ENCODE assay signal across 8 cellular contexts in the genomic region with DNA sequence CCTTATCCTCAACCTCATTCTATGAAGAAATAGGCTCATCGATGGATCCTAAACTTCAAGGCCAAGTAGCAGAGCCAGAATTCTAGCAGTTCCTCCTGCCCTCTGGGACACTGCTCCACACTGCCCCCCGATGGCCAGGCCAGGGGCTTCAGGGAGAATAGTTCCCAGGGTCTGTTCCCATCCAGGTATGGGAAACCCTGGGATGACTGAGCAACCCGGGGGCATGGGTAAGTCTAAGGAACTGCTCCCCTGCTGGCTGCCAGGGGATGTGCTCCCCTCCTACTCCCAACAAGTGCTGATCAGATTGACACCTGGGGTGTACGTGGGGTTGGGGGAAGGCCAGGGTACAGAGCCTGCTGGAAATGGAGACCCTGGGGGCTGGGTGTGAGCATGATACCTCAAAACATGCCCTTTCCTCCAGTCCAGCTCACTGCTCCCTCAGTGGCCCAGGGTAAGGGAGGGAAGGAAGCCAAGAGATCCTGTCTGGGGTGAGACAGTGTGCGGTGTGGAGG. TPM values are rescaled to one million over a fixed set of nuclear protein-coding genes. Genes with fewer than 3 reads are reported as not detected.
DNase-seq lines count a peak whose midpoint lies in the region; ATAC-seq and TF ChIP-seq lines count a peak whose summit lies in the region.

No MANE protein-coding gene starts in this region.

- no peak overlapping the region for H3K27ac ChIP-seq in VCaP
- no peak overlapping the region for H3K27ac ChIP-seq in colonic mucosa
- no peak overlapping the region for H3K27ac ChIP-seq in lower lobe of right lung
- H3K27ac ChIP-seq in testis: no peak overlapping the region

- intact Hi-C loops in colonic mucosa (cut with DNase I) (loop anchor here (5.0 kb wide), 1 partner anchor 63 kb away; no protein-coding TSS in a partner anchor), lower lobe of right lung (cut with DNase I) (no loop called here), testis (cut with DNase I; ENCODE audit: low total_unique reads) (no loop called here)

- ATAC-seq in lower lobe of right lung (peak; percentile 72 to 74), HG03432 (IDR thresholded peaks at IDR 0.05; ENCODE audit: unreplicated experiment) (no peak), GM19324 (IDR thresholded peaks at IDR 0.05; ENCODE audit: low FRiP score, unreplicated experiment) (no peak)

- no peak overlapping the region for H3K9ac ChIP-seq in colonic mucosa (ENCODE audit: low read depth in 2 of 2, low read length in 2 of 2)

- TF ChIP-seq CTCF in LNCaP clone FGC (IDR thresholded peaks at IDR 0.05; ENCODE audit: control insufficient read depth, extremely low read depth, insufficient read depth) (peak; percentile 86), VCaP (conservative IDR thresholded peaks at IDR 0.05) (peak; percentile 98), colonic mucosa (IDR thresholded peaks at IDR 0.05) (peak; percentile 77), lower lobe of right lung (IDR thresholded peaks at IDR 0.05) (peak; percentile 77), testis (IDR thresholded peaks at IDR 0.05) (peak in 2 of 3 experiments; percentile 50 to 63)

- no peaks in the 10 kb centered on the region for H3K9me3 ChIP-seq in colonic mucosa
- H3K9me3 ChIP-seq in lower lobe of right lung: no peaks in the 10 kb centered on the region
- no peaks in the 10 kb centered on the region for H3K9me3 ChIP-seq in testis

- H3K27me3 ChIP-seq in colonic mucosa (no peaks in the 10 kb centered on the region), lower lobe of right lung (ENCODE audit: low read depth) (no peaks in the 10 kb centered on the region), testis (no peaks in the 10 kb centered on the region)

- H3K4me1 ChIP-seq in colonic mucosa (no peaks in the 10 kb centered on the region), lower lobe of right lung (no peaks in the 10 kb centered on the region), testis (no peaks in the 10 kb centered on the region)

- H3K4me3 ChIP-seq in LNCaP clone FGC (ENCODE audit: low read depth, low read length) (no peak overlapping the region), colonic mucosa (no peak overlapping the region), lower lobe of right lung (no peak overlapping the region), testis (no peak overlapping the region)

- TF ChIP-seq POLR2A in testis (IDR thresholded peaks at IDR 0.05): no peak

- DNase-seq in ELR (ENCODE audit: low read depth): peak; percentile 80
- DNase-seq in LNCaP clone FGC (ENCODE audit: low read depth): no peak
- peak; percentile 80 for DNase-seq in colonic mucosa
- DNase-seq in lower lobe of right lung: peak; percentile 71
- peak; percentile 47 for DNase-seq in testis

- 57 to 61% methylated on average over 2 to 4 of the region's 5 CpGs for WGBS in testis, 2 donors

- H3K36me3 ChIP-seq in colonic mucosa: no peaks in the 10 kb centered on the region
- peaks cover 38% of the 10 kb centered on the region for H3K36me3 ChIP-seq in lower lobe of right lung
- H3K36me3 ChIP-seq in testis (ENCODE audit: low read depth, missing control alignments): no peaks in the 10 kb centered on the region

RNA-seq across cellular contexts. Expression of gene ULK3, which starts 7.6 kb away (rescaled TPM):
- total RNA-seq in colonic mucosa (10 to 100 TPM; 45.6 to 50.7 TPM), lower lobe of right lung (40.3 TPM), testis (10 to 100 TPM; 68.2 to 78.5 TPM)
- polyA plus RNA-seq in testis (ENCODE audit: insufficient read depth, low read depth, low replicate concordance): 27.0 TPM

RNA-seq across cellular contexts. Expression of gene CPLX3, which starts 8.9 kb away (rescaled TPM):
- total RNA-seq in colonic mucosa (not detected), lower lobe of right lung (not detected), testis (1 to 10 TPM; 3.7 to 5.7 TPM)
- polyA plus RNA-seq in testis (ENCODE audit: insufficient read depth, low read depth, low replicate concordance): 3.6 TPM

RNA-seq across cellular contexts. Expression of gene LMAN1L, which starts 22.7 kb away (rescaled TPM):
- total RNA-seq in colonic mucosa (not detected), lower lobe of right lung (not detected), testis (1 to 10 TPM; 4.3 to 4.6 TPM)
- 2.2 TPM for polyA plus RNA-seq in testis (ENCODE audit: insufficient read depth, low read depth, low replicate concordance)

RNA-seq across cellular contexts. Expression of gene SCAMP2, which starts 37.8 kb away (rescaled TPM):
- total RNA-seq in colonic mucosa (100 to 1,000 TPM; 152 to 204 TPM), lower lobe of right lung (122 TPM), testis (100 to 1,000 TPM in 1 of 2 donors, 10 to 100 TPM in 1; 94.8 to 103 TPM)
- 130 TPM for polyA plus RNA-seq in testis (ENCODE audit: insufficient read depth, low read depth, low replicate concordance)

RNA-seq across cellular contexts. Expression of gene CSK, which starts 53.5 kb away (rescaled TPM):
- total RNA-seq in colonic mucosa: 100 to 1,000 TPM in 1 of 2 donors, 10 to 100 TPM in 1; 64.3 to 126 TPM
- 83.8 TPM for total RNA-seq in lower lobe of right lung
- total RNA-seq in testis: 10 to 100 TPM; 41.5 to 43.1 TPM
- polyA plus RNA-seq in testis (ENCODE audit: insufficient read depth, low read depth, low replicate concordance): 45.6 TPM

Comparison
In these comparisons a context has a peak if more than half of its experiments do, and no peak if none do; other contexts are left out.
1. ATAC-seq: peak in lower lobe of right lung (2 of 2); none in HG03432 (single experiment) and GM19324 (single experiment).
2. Peak in every context shown above with its lines, with median percentiles within 50 percentile points of each other: CTCF ChIP-seq.